8 cellular contexts compared by ENCODE assay signal in the genomic region with DNA sequence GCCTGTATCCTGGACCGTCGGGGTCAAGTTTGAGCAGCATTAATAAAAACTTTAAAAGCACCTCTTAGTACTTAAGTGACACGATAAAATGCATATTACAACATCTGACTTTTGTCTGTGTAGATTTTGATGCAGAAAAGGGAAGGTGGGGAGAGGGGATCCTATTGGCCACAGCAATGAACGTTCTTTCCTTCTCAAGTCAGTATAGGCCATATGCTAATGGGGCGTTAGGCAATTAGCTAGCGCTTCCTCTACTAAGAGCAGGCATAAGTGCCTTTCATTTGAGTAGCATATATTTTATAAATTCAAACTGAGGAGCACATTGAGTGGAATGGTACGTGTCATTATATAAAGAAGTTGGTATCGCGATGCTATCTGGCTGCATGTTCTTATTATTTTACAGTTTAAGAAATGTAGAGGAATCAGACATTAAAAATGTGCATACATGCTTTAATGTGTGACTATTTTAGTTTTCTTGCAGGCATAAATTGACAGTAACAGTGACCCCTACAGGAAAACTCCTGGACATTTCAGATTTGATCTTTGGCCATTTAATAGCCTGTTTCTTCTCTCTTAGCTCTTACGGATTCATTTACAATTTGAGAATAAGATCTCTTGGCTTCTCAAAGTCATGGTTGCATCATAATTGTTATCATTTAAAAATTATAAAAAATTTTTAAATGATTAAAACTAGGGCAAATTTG. TPM values are rescaled to one million over a fixed set of nuclear protein-coding genes. Genes with fewer than 3 reads are reported as not detected.
DNase-seq lines count a peak whose midpoint lies in the region; ATAC-seq and TF ChIP-seq lines count a peak whose summit lies in the region.

No MANE protein-coding gene starts in this region.

- peak overlapping the region; percentile 96 for H2AFZ ChIP-seq in neural progenitor cell (replicated peaks)

- no peaks in the 10 kb centered on the region for H3K4me1 Mint-ChIP-seq in neural progenitor cell
- H3K4me1 Mint-ChIP-seq in activated T-helper 1 cell treated with anti-CD3 and anti-CD28 coated beads, Interleukin-12 subunit alpha, Interleukin-12 subunit beta, Interleukin-2, Interleukin-4 antibody, amounts not matched to agents 30 ng/mL and 10 ng/mL and 1 ng/mL, durations not matched to agents 14 hours and 24 hours and 36 hours (ENCODE audit: low read depth), result peaks cover 4% of the 10 kb centered on the region

- H3K9me3 ChIP-seq in neural progenitor cell (ENCODE audit: low read depth), result no peaks in the 10 kb centered on the region

- TF ChIP-seq CTCF in GM10248 (IDR thresholded peaks at IDR 0.05; ENCODE audit: control extremely low read depth, extremely low read depth, low read depth, missing control alignments) (peak; percentile 9), neural progenitor cell (IDR thresholded peaks at IDR 0.05) (peak; percentile 42)

- TF ChIP-seq POLR2A in erythroblast (IDR thresholded peaks at IDR 0.05; ENCODE audit: low read length), result no peak

- no peaks in the 10 kb centered on the region for H3K36me3 ChIP-seq in neural progenitor cell

- ATAC-seq in HG02852 (IDR thresholded peaks at IDR 0.05; ENCODE audit: unreplicated experiment), result no peak

- no peaks in the 10 kb centered on the region for H3F3A ChIP-seq in neural progenitor cell (ENCODE audit: low read depth)

- no peak overlapping the region for H3K4me3 Mint-ChIP-seq in neural progenitor cell
- H3K4me3 Mint-ChIP-seq in activated T-helper 1 cell treated with anti-CD3 and anti-CD28 coated beads, Interleukin-12 subunit alpha, Interleukin-12 subunit beta, Interleukin-2, Interleukin-4 antibody, amounts not matched to agents 30 ng/mL and 10 ng/mL and 1 ng/mL, durations not matched to agents 14 hours and 24 hours and 36 hours, result no peak overlapping the region

- CTCF ChIA-PET in GM10248 (lab: Yijun Ruan, JAX), result interaction anchor here (1.6 kb wide), 1 partner anchor 9 kb away, joined by 3 read pairs; no protein-coding TSS in a partner anchor

- POLR2A ChIA-PET in GM10248 (lab: Yijun Ruan, JAX), result no interaction called here

- DNase-seq in GM10248 (ENCODE audit: extremely low spot score), result no peak
- peak; percentile 67 for DNase-seq in NCI-H526 treated with DMSO at 0.1 percent for 48 hours (lab: John Stamatoyannopoulos, UW)
- peak; percentile 4 to 9 for DNase-seq in erythroblast (lab: John Stamatoyannopoulos, UW)
- no peak for DNase-seq in neural progenitor cell (ENCODE audit: low spot score)
- DNase-seq in activated T-helper 1 cell treated with anti-CD3 and anti-CD28 coated beads, Interleukin-12 subunit alpha, Interleukin-12 subunit beta, Interleukin-2, Interleukin-4 antibody, amounts not matched to agents 30 ng/mL and 10 ng/mL and 1 ng/mL, durations not matched to agents 14 hours and 24 hours and 36 hours (ENCODE audit: low spot score), result no peak
- DNase-seq in SKM-1 treated with dmso at 0.1 percent for 144 hours (lab: John Stamatoyannopoulos, UW; ENCODE audit: unreplicated experiment), result no peak
- DNase-seq in G401 (ENCODE audit: low spot score), result no peak

- H3K27me3 ChIP-seq in neural progenitor cell, result peaks cover 55% of the 10 kb centered on the region

- H3K27me3 Mint-ChIP-seq in neural progenitor cell (ENCODE audit: insufficient read depth, low read depth), result peaks cover 3% of the 10 kb centered on the region
- peaks cover 64% of the 10 kb centered on the region for H3K27me3 Mint-ChIP-seq in activated T-helper 1 cell treated with anti-CD3 and anti-CD28 coated beads, Interleukin-12 subunit alpha, Interleukin-12 subunit beta, Interleukin-2, Interleukin-4 antibody, amounts not matched to agents 30 ng/mL and 10 ng/mL and 1 ng/mL, durations not matched to agents 14 hours and 24 hours and 36 hours (ENCODE audit: insufficient read depth)

- peak overlapping the region; percentile 69 for H3K4me2 ChIP-seq in neural progenitor cell

- peaks cover 4% of the 10 kb centered on the region for H3K9me3 Mint-ChIP-seq in neural progenitor cell
- H3K9me3 Mint-ChIP-seq in activated T-helper 1 cell treated with anti-CD3 and anti-CD28 coated beads, Interleukin-12 subunit alpha, Interleukin-12 subunit beta, Interleukin-2, Interleukin-4 antibody, amounts not matched to agents 30 ng/mL and 10 ng/mL and 1 ng/mL, durations not matched to agents 14 hours and 24 hours and 36 hours, result no peaks in the 10 kb centered on the region

- no peaks in the 10 kb centered on the region for H3K36me3 Mint-ChIP-seq in neural progenitor cell
- no peaks in the 10 kb centered on the region for H3K36me3 Mint-ChIP-seq in activated T-helper 1 cell treated with anti-CD3 and anti-CD28 coated beads, Interleukin-12 subunit alpha, Interleukin-12 subunit beta, Interleukin-2, Interleukin-4 antibody, amounts not matched to agents 30 ng/mL and 10 ng/mL and 1 ng/mL, durations not matched to agents 14 hours and 24 hours and 36 hours (ENCODE audit: low read depth)

- no peak overlapping the region for H3K27ac Mint-ChIP-seq in neural progenitor cell
- H3K27ac Mint-ChIP-seq in activated T-helper 1 cell treated with anti-CD3 and anti-CD28 coated beads, Interleukin-12 subunit alpha, Interleukin-12 subunit beta, Interleukin-2, Interleukin-4 antibody, amounts not matched to agents 30 ng/mL and 10 ng/mL and 1 ng/mL, durations not matched to agents 14 hours and 24 hours and 36 hours, result no peak overlapping the region

- in situ Hi-C loops in G401 (cut with HindIII; ENCODE audit: low sequenced_read_pairs), result no loop called here

- H3K9ac ChIP-seq in neural progenitor cell, result no peak overlapping the region

- intact Hi-C loops in activated T-helper 1 cell treated with anti-CD3 and anti-CD28 coated beads, Interleukin-12 subunit alpha, Interleukin-12 subunit beta, Interleukin-2, Interleukin-4 antibody, amounts not matched to agents 30 ng/mL and 10 ng/mL and 1 ng/mL, durations not matched to agents 14 hours and 24 hours and 36 hours (cut with micrococcal nuclease), result loop anchor here (5.0 to 10.0 kb wide), 2 partner anchors 103 to 196 kb away; no protein-coding TSS in a partner anchor

- H4K20me1 ChIP-seq in neural progenitor cell (ENCODE audit: low read depth), result no peaks in the 10 kb centered on the region

- no peak overlapping the region for H3K27ac ChIP-seq in neural progenitor cell

- no peaks in the 10 kb centered on the region for H3K4me1 ChIP-seq in neural progenitor cell

- peak overlapping the region; percentile 45 for H3K4me3 ChIP-seq in neural progenitor cell

- H3K79me2 ChIP-seq in neural progenitor cell (ENCODE audit: low read depth), result no peaks in the 10 kb centered on the region

RNA-seq across cellular contexts. Expression of a gene that starts 1.1 kb away (rescaled TPM):
- 0.15 TPM in 1 of 2 replicates, not detected in the other for total RNA-seq in neural progenitor cell (ENCODE audit: low replicate concordance)
- total RNA-seq in activated T-helper 1 cell treated with anti-CD3 and anti-CD28 coated beads, Interleukin-12 subunit alpha, Interleukin-12 subunit beta, Interleukin-2, Interleukin-4 antibody, amounts not matched to agents 30 ng/mL and 10 ng/mL and 1 ng/mL, durations not matched to agents 14 hours and 24 hours and 36 hours, result not detected in 2 replicates
- not detected in 2 replicates for total RNA-seq in G401 (2014; rRNA removed; shearing (Covaris generic))

Comparison
In these comparisons a context has a peak if more than half of its experiments do, and no peak if none do; other contexts are left out.
1. DNase-seq: peak in NCI-H526 treated with DMSO at 0.1 percent for 48 hours (single experiment) and erythroblast (2 of 2); none in GM10248 (single experiment), neural progenitor cell (single experiment), activated T-helper 1 cell treated with anti-CD3 and anti-CD28 coated beads, Interleukin-12 subunit alpha, Interleukin-12 subunit beta, Interleukin-2, Interleukin-4 antibody, amounts not matched to agents 30 ng/mL and 10 ng/mL and 1 ng/mL, durations not matched to agents 14 hours and 24 hours and 36 hours (single experiment), SKM-1 treated with dmso at 0.1 percent for 144 hours (single experiment) and G401 (single experiment).